ENCODE assay signal across 8 cellular contexts in genomic region chr15:25862469-25863066, GRCh38. TPM values are rescaled to one million over a fixed set of nuclear protein-coding genes. Genes with fewer than 3 reads are reported as not detected.
A peak's percentile ranks its signal among the peaks of the same experiment; 100 is the strongest.
DNase-seq lines count a peak whose midpoint lies in the region; ATAC-seq and TF ChIP-seq lines count a peak whose summit lies in the region.

No MANE protein-coding gene starts in this region.

- H3K9me3 ChIP-seq in RWPE2 (ENCODE audit: severe bottlenecking) (no peaks in the 10 kb centered on the region), breast epithelium (no peaks in the 10 kb centered on the region), liver (ENCODE audit: control insufficient read depth in 4 of 4, low read length in 3 of 4) (no peaks in the 10 kb centered on the region)

- peak overlapping the region; percentile 60 for H3K4me3 ChIP-seq in RWPE2 (ENCODE audit: severe bottlenecking)
- peak overlapping the region; percentile 59 to 93 (median 76) for H3K4me3 ChIP-seq in breast epithelium
- peak overlapping the region in 2 of 3 donors; percentile 18 to 63 for H3K4me3 ChIP-seq in liver (ENCODE audit: low read depth in 1 of 3, low read length in 3 of 3)

- peak; percentile 37 for TF ChIP-seq CTCF in RWPE2 (IDR thresholded peaks at IDR 0.05; ENCODE audit: poor library complexity, severe bottlenecking)
- TF ChIP-seq CTCF in breast epithelium (IDR thresholded peaks at IDR 0.05), result no peak
- TF ChIP-seq CTCF in liver (IDR thresholded peaks at IDR 0.05; ENCODE audit: low read depth, low read length, missing input control), result no peak
- no peak for TF ChIP-seq CTCF in GM13977 (IDR thresholded peaks at IDR 0.05; ENCODE audit: extremely low read depth, insufficient read depth, missing control alignments)

- in situ Hi-C loops in ACHN (cut with HindIII; ENCODE audit: low pct_ligation_motif_present, low pct_unique_long_range_greater_than_20kb, low sequenced_read_pairs) (no loop called here), GM13977 (cut with MboI; ENCODE audit: low pct_unique_long_range_greater_than_20kb, low sequenced_read_pairs, unreplicated experiment) (no loop called here)

- H3K9ac ChIP-seq in liver (ENCODE audit: low read depth in 1 of 2, low read length in 2 of 2), result no peak overlapping the region

- H3K36me3 ChIP-seq in RWPE2 (ENCODE audit: low read depth), result 0 out of 2 replicates have a peak, but pooled peaks cover 5% of the 10 kb centered on the region
- H3K36me3 ChIP-seq in breast epithelium, result no peaks in the 10 kb centered on the region
- H3K36me3 ChIP-seq in liver (ENCODE audit: control insufficient read depth in 4 of 4, insufficient read depth in 3 of 4, low read depth in 1 of 4, low read length in 3 of 4), result no peaks in the 10 kb centered on the region

- H3K27ac ChIP-seq in RWPE2 (ENCODE audit: poor library complexity, severe bottlenecking) (peak overlapping the region; percentile 20), breast epithelium (peak overlapping the region; percentile 62 to 87), liver (ENCODE audit: low read depth in 1 of 2, low read length in 2 of 2) (peak overlapping the region in 1 of 2 donors; percentile 11)

- 4% methylated on average over 62 of the region's 62 CpGs for WGBS in liver

- H3K4me1 ChIP-seq in RWPE2 (ENCODE audit: insufficient read depth, poor library complexity, severe bottlenecking), result no peaks in the 10 kb centered on the region
- H3K4me1 ChIP-seq in breast epithelium, result peaks cover 5 to 8% of the 10 kb centered on the region in 2 donors
- H3K4me1 ChIP-seq in liver (ENCODE audit: control insufficient read depth in 4 of 4, insufficient read depth in 4 of 4, low read length in 3 of 4), result peaks cover 4 to 24% (median 10%) of the 10 kb centered on the region in 4 donors

- no peak for TF ChIP-seq RAD21 in liver (IDR thresholded peaks at IDR 0.05)

- no peak for TF ChIP-seq POLR2A in breast epithelium (IDR thresholded peaks at IDR 0.05)

- DNase-seq in ACHN (peak; percentile 25), RWPE2 (ENCODE audit: low spot score) (peak; percentile 76), breast epithelium (ENCODE audit: low spot score in 2 of 2) (peak in 1 of 2 donors; percentile 69), GM13977 (ENCODE audit: low spot score) (no peak), COR-L47 (lab: John Stamatoyannopoulos, UW) (no peak)
- DNase-seq in stimulated activated naive CD4-positive, alpha-beta T cell (lab: John Stamatoyannopoulos, UW), result peak; percentile 49 to 80 (median 54)

- intact Hi-C loops in breast epithelium (cut with DNase I; ENCODE audit: low total_unique reads), result no loop called here

- H3K27me3 ChIP-seq in RWPE2 (ENCODE audit: insufficient read depth, poor library complexity, severe bottlenecking), result no peaks in the 10 kb centered on the region
- H3K27me3 ChIP-seq in breast epithelium, result peaks cover 0 to 3% of the 10 kb centered on the region in 2 donors
- peaks cover 0 to 5% (median 1%) of the 10 kb centered on the region in 4 donors for H3K27me3 ChIP-seq in liver (ENCODE audit: control insufficient read depth in 4 of 4, insufficient read depth in 4 of 4, low read length in 3 of 4)

- ATAC-seq in RWPE2 (ENCODE audit: low read depth) (peak; percentile 50), GM18520 (IDR thresholded peaks at IDR 0.05; ENCODE audit: unreplicated experiment) (no peak)

TF ChIP-seq in liver, 16 proteins besides CTCF, POLR2A, EP300 and RAD21:
- TF ChIP-seq SP1 (IDR thresholded peaks at IDR 0.05) (no peak), REST (IDR thresholded peaks at IDR 0.05) (no peak), GABPA (IDR thresholded peaks at IDR 0.05 in 1 of 2, conservative IDR thresholded peaks at IDR 0.05 in 1 of 2) (no peak), ATF3 (IDR thresholded peaks at IDR 0.05) (no peak), YY1 (IDR thresholded peaks at IDR 0.05) (no peak), FOXA1 (IDR thresholded peaks at IDR 0.05) (no peak), TAF1 (conservative IDR thresholded peaks at IDR 0.05) (no peak), ZBTB33 (IDR thresholded peaks at IDR 0.05) (no peak), MAX (IDR thresholded peaks at IDR 0.05) (no peak), RXRA (IDR thresholded peaks at IDR 0.05) (no peak), HNF4G (IDR thresholded peaks at IDR 0.05) (no peak), NR2F2 (IDR thresholded peaks at IDR 0.05) (no peak), JUND (IDR thresholded peaks at IDR 0.05) (no peak)

RNA-seq across cellular contexts. Expression of gene ATP10A, which starts 0.6 kb away (rescaled TPM):
- total RNA-seq in breast epithelium (10 to 100 TPM in 1 of 3 donors, 1 to 10 TPM in 2; 6.4 to 17.4 (median 7.2) TPM), liver (1 to 10 TPM in 1 of 2 donors, under 1 TPM in 1; 0.51 to 1.8 TPM)
- polyA plus RNA-seq in liver, result under 1 TPM; 0.22 to 0.26 TPM

Comparison
In these comparisons a context has a peak if more than half of its experiments do, and no peak if none do; other contexts are left out.
1. DNase-seq: peak in ACHN (single experiment), RWPE2 (single experiment) and stimulated activated naive CD4-positive, alpha-beta T cell (6 of 6); none in GM13977 (single experiment) and COR-L47 (single experiment).
2. Peak in every context shown above with its lines, with median percentiles within 50 percentile points of each other: H3K4me3 ChIP-seq.